Comparison of ENCODE assay signal across 4 cellular contexts in genomic region chr18:31778391-31778950, GRCh38.
TF ChIP-seq lines count a peak whose summit lies in the region.

No MANE protein-coding gene starts in this region.

TF ChIP-seq in A549, 52 proteins besides CTCF, POLR2A, EP300 and RAD21:
- TF ChIP-seq KDM5A (IDR thresholded peaks at IDR 0.05) (peak; percentile 41; the same call in 1 of the 2 replicates), JUNB (IDR thresholded peaks at IDR 0.05) (no peak), MYC (IDR thresholded peaks at IDR 0.05; ENCODE audit: borderline replicate concordance, low read length) (no peak)

TF ChIP-seq in HCT116, 20 proteins besides CTCF, POLR2A, EP300 and RAD21:
- 0 out of 2 replicates have a peak, but pooled peaks have one; percentile 53 for TF ChIP-seq CBX3 (IDR thresholded peaks at IDR 0.05; ENCODE audit: low read depth)
- TF ChIP-seq JUND (IDR thresholded peaks at IDR 0.05) = no peak
- TF ChIP-seq ZFX (IDR thresholded peaks at IDR 0.05) = no peak
- TF ChIP-seq REST (IDR thresholded peaks at IDR 0.05; ENCODE audit: low read depth) = no peak
- TF ChIP-seq YY1 (IDR thresholded peaks at IDR 0.05; ENCODE audit: extremely low read depth, insufficient replicate concordance, low read depth, low read length) = no peak

TF ChIP-seq in GM12878, 131 proteins besides CTCF, POLR2A, EP300 and RAD21:
- TF ChIP-seq RAD51 (IDR thresholded peaks at IDR 0.05) (no peak), MAX (IDR thresholded peaks at IDR 0.05; ENCODE audit: low read depth, low read length) (no peak), CBX5 (IDR thresholded peaks at IDR 0.05; ENCODE audit: low read depth) (peak; percentile 96; the same call in 1 of the 2 replicates), PAX5 (IDR thresholded peaks at IDR 0.05; ENCODE audit: borderline replicate concordance, low read depth, low read length) (peak; percentile 54; the same call in 1 of the 2 replicates), NFXL1 (IDR thresholded peaks at IDR 0.05; ENCODE audit: borderline replicate concordance) (peak; percentile 46; the same call in 1 of the 2 replicates), TCF7 (IDR thresholded peaks at IDR 0.05; ENCODE audit: borderline replicate concordance) (no peak)

TF ChIP-seq in H1, 55 proteins besides CTCF, POLR2A, EP300 and RAD21:
- no peak for TF ChIP-seq PHF8 (conservative IDR thresholded peaks at IDR 0.05; ENCODE audit: low read depth, low read length)
- TF ChIP-seq HDAC2 (IDR thresholded peaks at IDR 0.05; ENCODE audit: borderline replicate concordance in 1 of 2, low read depth in 2 of 2, low read length in 2 of 2) = no peak
- TF ChIP-seq EGR1 (IDR thresholded peaks at IDR 0.05; ENCODE audit: borderline replicate concordance, low read depth, low read length) = no peak
- TF ChIP-seq KDM5A (IDR thresholded peaks at IDR 0.05; ENCODE audit: low read length) = peak; percentile 40; the same call in 1 of the 2 replicates
